8 cellular contexts compared by ENCODE assay signal in the genomic region with DNA sequence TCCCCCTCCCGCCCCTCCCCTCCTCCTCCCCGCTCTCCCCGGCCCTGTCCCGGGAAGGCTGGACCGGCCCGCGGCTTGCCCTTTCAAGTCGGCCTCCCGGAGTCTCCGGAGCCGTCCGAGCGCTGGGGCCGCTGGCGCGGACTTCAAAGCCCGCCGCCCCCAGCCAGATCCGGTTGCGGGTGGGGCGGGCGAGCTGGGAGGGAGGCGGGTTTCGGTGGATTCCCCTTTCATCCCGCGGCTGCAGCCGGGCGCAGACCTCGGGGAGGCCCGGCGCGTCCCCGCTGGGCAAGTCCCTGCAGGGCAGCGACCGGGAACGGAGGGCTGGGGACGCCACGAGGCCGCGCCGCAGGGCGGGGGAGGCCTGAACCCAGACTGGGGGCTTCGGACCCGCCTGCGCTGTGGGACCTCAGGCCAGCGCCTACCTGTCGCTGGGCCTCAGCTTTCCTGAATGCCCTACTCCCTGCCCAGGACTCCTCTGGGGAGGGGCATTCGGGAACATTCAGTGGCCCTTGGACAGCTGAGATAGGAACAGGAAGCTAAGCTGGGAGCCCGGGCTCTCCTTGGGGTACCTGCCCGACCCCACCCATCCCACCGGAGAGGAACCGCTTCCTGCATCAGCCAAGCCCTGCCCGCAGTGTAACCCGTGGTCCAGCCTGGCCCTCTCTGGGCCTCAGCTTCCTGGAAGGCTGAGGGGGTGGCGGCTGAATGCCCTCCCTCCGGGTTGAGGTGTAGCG.
A peak's percentile ranks its signal among the peaks of the same experiment; 100 is the strongest.
DNase-seq lines count a peak whose midpoint lies in the region; ATAC-seq lines count a peak whose summit lies in the region.

No MANE protein-coding gene starts in this region.

- no peaks in the 10 kb centered on the region for H3K36me3 ChIP-seq in adipocyte (ENCODE audit: control insufficient read depth, insufficient read depth, low read length, severe bottlenecking)

- no peaks in the 10 kb centered on the region for H3K27me3 ChIP-seq in adipocyte (replicated peaks; ENCODE audit: control insufficient read depth, insufficient read depth, low read length)

- peak overlapping the region; percentile 79 for H3K9ac ChIP-seq in adipocyte (ENCODE audit: low read length)

- ATAC-seq in GM21390 (IDR thresholded peaks at IDR 0.05; ENCODE audit: unreplicated experiment), result no peak

- peaks cover 5% of the 10 kb centered on the region for H3K4me1 ChIP-seq in adipocyte (ENCODE audit: control insufficient read depth, insufficient read depth, low read length)

- peak overlapping the region; percentile 62 for H3K4me3 ChIP-seq in adipocyte (ENCODE audit: low read length)
- peak overlapping the region; percentile 33 for H3K4me3 ChIP-seq in iPS-11a (ENCODE audit: low read depth, low read length)
- peak overlapping the region; percentile 46 for H3K4me3 ChIP-seq in skeletal muscle cell (ENCODE audit: low read depth, low read length)

- H3K9me3 ChIP-seq in adipocyte (ENCODE audit: control insufficient read depth, low read length), result no peaks in the 10 kb centered on the region

- DNase-seq in activated T-cell treated with anti-CD3 and anti-CD28 coated beads, Interleukin-2, amount 50 U/mL, for 1 hour, result peak; percentile 43
- DNase-seq in activated T-cell treated with anti-CD3 and anti-CD28 coated beads for 4 hours, result no peak
- peak; percentile 83 for DNase-seq in adipocyte (ENCODE audit: low read depth)
- no peak for DNase-seq in skeletal muscle cell (ENCODE audit: low read depth)
- DNase-seq in NCI-H2081 treated with DMSO at 0.1 percent for 48 hours (lab: John Stamatoyannopoulos, UW), result no peak
- DNase-seq in KG1 (lab: John Stamatoyannopoulos, UW), result no peak

Comparison
In these comparisons a context has a peak if more than half of its experiments do, and no peak if none do; other contexts are left out.
1. DNase-seq: peak in activated T-cell treated with anti-CD3 and anti-CD28 coated beads, Interleukin-2, amount 50 U/mL, for 1 hour (single experiment) and adipocyte (single experiment); none in activated T-cell treated with anti-CD3 and anti-CD28 coated beads for 4 hours (single experiment), skeletal muscle cell (single experiment), NCI-H2081 treated with DMSO at 0.1 percent for 48 hours (single experiment) and KG1 (single experiment).
2. Peak in every context shown above with its lines, with median percentiles within 50 percentile points of each other: H3K4me3 ChIP-seq.